ENCODE assay signal across 1 cellular context in the genomic region with DNA sequence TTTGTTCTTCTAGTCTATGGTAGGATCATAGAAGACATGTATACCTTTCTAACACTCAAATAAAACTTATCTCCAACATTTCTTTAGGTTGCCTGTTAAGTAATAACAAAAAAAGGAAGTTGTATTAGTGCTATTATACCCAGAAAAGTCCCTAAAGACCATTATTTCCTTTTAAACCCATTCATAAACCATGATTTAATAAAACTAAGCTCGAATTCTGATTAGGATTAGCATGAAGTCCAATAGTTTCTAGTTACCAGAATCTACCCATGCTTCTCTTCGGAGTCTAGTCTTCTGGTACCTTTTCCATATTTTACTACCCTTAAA.
TF ChIP-seq lines count a peak whose summit lies in the region.

No MANE protein-coding gene starts in this region.

TF ChIP-seq in GM12878, 131 proteins besides CTCF, POLR2A, EP300 and RAD21 (continued from another document):
- TF ChIP-seq MTA2 (IDR thresholded peaks at IDR 0.05; ENCODE audit: low read depth) (0 out of 2 replicates have a peak, but pooled peaks have one; percentile 16), JUNB (IDR thresholded peaks at IDR 0.05) (0 out of 2 replicates have a peak, but pooled peaks have one; percentile 6)
